13 cellular contexts compared by ENCODE assay signal in the genomic region with DNA sequence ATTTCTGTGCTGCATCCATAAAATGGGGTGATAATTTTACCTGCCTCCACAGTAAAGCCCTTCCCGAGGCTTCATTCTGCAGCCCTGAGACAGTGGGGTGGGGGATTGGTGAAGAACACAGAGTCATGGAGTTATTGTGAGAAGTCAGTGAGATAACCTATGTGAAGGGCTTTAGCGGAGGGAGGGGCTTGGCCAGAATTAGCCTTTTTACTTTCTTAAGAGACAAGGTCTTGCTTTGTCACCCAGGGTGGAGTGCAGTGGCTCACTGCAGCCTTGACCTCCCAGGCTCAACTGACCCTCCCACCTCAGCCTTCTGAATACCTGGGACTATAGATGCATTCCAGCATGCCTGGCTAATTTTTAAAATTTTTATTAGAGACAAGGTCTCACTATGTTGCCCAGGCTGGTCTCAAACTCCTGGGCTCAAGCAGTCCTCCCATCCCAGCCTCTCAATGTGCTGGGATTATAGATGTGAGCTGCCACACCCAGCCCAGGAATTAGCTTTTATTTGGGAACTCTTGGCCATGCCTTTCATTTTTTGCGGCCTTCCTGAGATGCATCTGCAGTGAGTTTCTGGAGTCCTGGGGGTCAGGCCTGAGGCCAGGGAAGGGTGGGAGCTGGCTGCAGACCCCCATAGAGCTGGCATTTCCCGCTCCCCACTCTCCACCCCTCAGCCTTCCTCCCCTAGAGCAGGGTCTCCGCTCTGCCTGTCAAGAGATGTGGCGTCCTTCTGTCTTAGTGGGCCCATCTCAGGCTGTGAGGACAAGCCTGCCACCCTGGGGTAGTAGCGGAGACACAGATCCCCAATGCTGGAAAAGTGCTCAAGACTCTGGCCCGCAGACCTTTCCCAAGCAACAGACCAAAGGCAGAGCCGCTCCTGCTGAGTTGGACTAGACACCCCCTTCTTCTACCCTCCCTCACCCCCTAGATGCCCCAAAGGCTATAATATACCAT.
DNase-seq lines count a peak whose midpoint lies in the region; ATAC-seq, FAIRE-seq and TF ChIP-seq lines count a peak whose summit lies in the region.
"Had no signal": no experiment of that assay in that cellular context is flagged by ENCODE, and none has a peak within 500 bp of the region (broad histone marks: within the 10 kb centered on the region; RNA-seq: fewer than 3 reads in every experiment).

No MANE protein-coding gene starts in this region.

- H3K4me3 ChIP-seq in astrocyte (ENCODE audit: insufficient read depth, low read depth, low read length), result no peak overlapping the region
- no peak overlapping the region for H3K4me3 ChIP-seq in muscle layer of colon (ENCODE audit: low read depth in 1 of 2, low read length in 2 of 2)
- no peak overlapping the region for H3K4me3 ChIP-seq in thyroid gland (replicated peaks in 1 of 3)

- H3K9ac ChIP-seq in astrocyte (ENCODE audit: low read length) (peak overlapping the region; percentile 75), muscle layer of colon (ENCODE audit: low read length) (peak overlapping the region; percentile 40)

- no peak for ATAC-seq in activated T-cell treated with anti-CD3 and anti-CD28 coated beads, Interleukin-2, amount 50 U/mL, for 72 hours (replicated peaks in 1 of 2)
- ATAC-seq in GM21529 (IDR thresholded peaks at IDR 0.05; ENCODE audit: unreplicated experiment), result no peak

- H3K9me3 ChIP-seq in astrocyte (ENCODE audit: insufficient read depth, low read depth, low read length), result no peaks in the 10 kb centered on the region
- no peaks in the 10 kb centered on the region for H3K9me3 ChIP-seq in muscle layer of colon (ENCODE audit: low read length)
- H3K9me3 ChIP-seq in thyroid gland, result no peaks in the 10 kb centered on the region

- H3K27ac ChIP-seq in astrocyte (ENCODE audit: low read depth, low read length) (peak overlapping the region; percentile 70), muscle layer of colon (ENCODE audit: low read depth, low read length) (peak overlapping the region; percentile 71), thyroid gland (peak overlapping the region; percentile 94 to 99 (median 95))

- H4K20me1 ChIP-seq in astrocyte (ENCODE audit: insufficient read depth, low read length), result peaks cover 11% of the 10 kb centered on the region

- in situ Hi-C loops in ACHN (cut with HindIII; ENCODE audit: low pct_ligation_motif_present, low pct_unique_long_range_greater_than_20kb, low sequenced_read_pairs), result no loop called here

- peaks cover 59% of the 10 kb centered on the region for H3K4me1 Mint-ChIP-seq in activated T-cell treated with anti-CD3 and anti-CD28 coated beads, Interleukin-2, amount 50 U/mL, for 24 hours (ENCODE audit: low read depth)
- H3K4me1 Mint-ChIP-seq in activated T-cell treated with anti-CD3 and anti-CD28 coated beads, Interleukin-2, amount 50 U/mL, for 72 hours (ENCODE audit: low read depth), result peaks cover 41% of the 10 kb centered on the region
- H3K4me1 Mint-ChIP-seq in astrocyte (ENCODE audit: low read depth, unreplicated experiment), result peaks cover 33% of the 10 kb centered on the region

- no peak for FAIRE-seq in astrocyte (lab: Jason Lieb, UNC)
- FAIRE-seq: GM12891 had no signal

- no peak for DNase-seq in activated T-cell treated with anti-CD3 and anti-CD28 coated beads, Interleukin-2, amount 50 U/mL, for 24 hours
- no peak for DNase-seq in activated T-cell treated with anti-CD3 and anti-CD28 coated beads, Interleukin-2, amount 50 U/mL, for 72 hours
- DNase-seq in astrocyte (ENCODE audit: low read depth) (no peak), thyroid gland (no peak), NCI-H524 treated with DMSO at 0.1 percent for 48 hours (lab: John Stamatoyannopoulos, UW) (no peak), ACHN (no peak)
- DNase-seq: activated B cell treated with CpG ODN at 0.5 μM for 24 hours, AML-193, HCEC 1CT, NCI-H748 treated with DMSO at 0.1 percent for 48 hours had no signal

- TF ChIP-seq POLR2A in thyroid gland (IDR thresholded peaks at IDR 0.05), result no peak

- no peaks in the 10 kb centered on the region for H3K9me3 Mint-ChIP-seq in activated T-cell treated with anti-CD3 and anti-CD28 coated beads, Interleukin-2, amount 50 U/mL, for 24 hours
- no peaks in the 10 kb centered on the region for H3K9me3 Mint-ChIP-seq in activated T-cell treated with anti-CD3 and anti-CD28 coated beads, Interleukin-2, amount 50 U/mL, for 72 hours
- H3K9me3 Mint-ChIP-seq in astrocyte (ENCODE audit: unreplicated experiment), result no peaks in the 10 kb centered on the region
- H3K9me3 Mint-ChIP-seq: activated B cell treated with CpG ODN at 0.5 μM for 24 hours had no signal

- H3K79me2 ChIP-seq in astrocyte (ENCODE audit: insufficient read depth, low read length), result peaks cover 80% of the 10 kb centered on the region

- no peak for TF ChIP-seq CTCF in astrocyte (IDR thresholded peaks at IDR 0.05; ENCODE audit: insufficient read depth, low read depth, low read length)
- TF ChIP-seq CTCF in thyroid gland (IDR thresholded peaks at IDR 0.05), result no peak

- H3K4me2 ChIP-seq in astrocyte (ENCODE audit: low read length), result peak overlapping the region; percentile 76

- peaks cover 2% of the 10 kb centered on the region for H3K36me3 Mint-ChIP-seq in activated T-cell treated with anti-CD3 and anti-CD28 coated beads, Interleukin-2, amount 50 U/mL, for 24 hours (ENCODE audit: low read depth)
- no peaks in the 10 kb centered on the region for H3K36me3 Mint-ChIP-seq in activated T-cell treated with anti-CD3 and anti-CD28 coated beads, Interleukin-2, amount 50 U/mL, for 72 hours (ENCODE audit: insufficient read depth in 2 of 2)
- peaks cover 17% of the 10 kb centered on the region for H3K36me3 Mint-ChIP-seq in astrocyte (ENCODE audit: low read depth, unreplicated experiment)

- no peak overlapping the region for H2AFZ ChIP-seq in astrocyte (ENCODE audit: low read depth, low read length)

- 95 to 97% methylated on average over 5 to 9 of the region's 9 CpGs for WGBS in thyroid gland, 2 donors

- H3K4me3 Mint-ChIP-seq in activated T-cell treated with anti-CD3 and anti-CD28 coated beads, Interleukin-2, amount 50 U/mL, for 24 hours, result no peak overlapping the region
- H3K4me3 Mint-ChIP-seq in activated T-cell treated with anti-CD3 and anti-CD28 coated beads, Interleukin-2, amount 50 U/mL, for 72 hours, result no peak overlapping the region
- H3K4me3 Mint-ChIP-seq in astrocyte (ENCODE audit: unreplicated experiment), result no peak overlapping the region
- H3K4me3 Mint-ChIP-seq: activated B cell treated with CpG ODN at 0.5 μM for 24 hours had no signal

- H3K27me3 ChIP-seq in astrocyte (ENCODE audit: insufficient read depth, low read length), result no peaks in the 10 kb centered on the region
- H3K27me3 ChIP-seq in muscle layer of colon (ENCODE audit: control insufficient read depth in 1 of 2, insufficient read depth in 2 of 2, low read length in 2 of 2), result no peaks in the 10 kb centered on the region
- no peaks in the 10 kb centered on the region for H3K27me3 ChIP-seq in thyroid gland

- H3K36me3 ChIP-seq in astrocyte (ENCODE audit: insufficient read depth, low read length), result peaks cover 3% of the 10 kb centered on the region
- H3K36me3 ChIP-seq in muscle layer of colon (ENCODE audit: insufficient read depth, low read length), result peaks cover 24% of the 10 kb centered on the region
- peaks cover 0 to 2% of the 10 kb centered on the region in 2 donors for H3K36me3 ChIP-seq in thyroid gland

- intact Hi-C loops in thyroid gland (cut with DNase I), result loop anchor here (5.0 kb wide), 1 partner anchor 178 kb away; no protein-coding TSS in a partner anchor

- peaks cover 80% of the 10 kb centered on the region for H3K4me1 ChIP-seq in astrocyte (ENCODE audit: insufficient read depth, low read length)
- peaks cover 98% of the 10 kb centered on the region for H3K4me1 ChIP-seq in muscle layer of colon (ENCODE audit: insufficient read depth, low read length)
- H3K4me1 ChIP-seq in thyroid gland, result peaks cover 78 to 86% of the 10 kb centered on the region in 2 donors

- H3K27ac Mint-ChIP-seq in activated T-cell treated with anti-CD3 and anti-CD28 coated beads, Interleukin-2, amount 50 U/mL, for 24 hours, result peak overlapping the region; percentile 37
- no peak overlapping the region for H3K27ac Mint-ChIP-seq in activated T-cell treated with anti-CD3 and anti-CD28 coated beads, Interleukin-2, amount 50 U/mL, for 72 hours
- peak overlapping the region; percentile 54 for H3K27ac Mint-ChIP-seq in astrocyte (ENCODE audit: unreplicated experiment)
- H3K27ac Mint-ChIP-seq: activated B cell treated with CpG ODN at 0.5 μM for 24 hours had no signal

- no peaks in the 10 kb centered on the region for H3K27me3 Mint-ChIP-seq in activated T-cell treated with anti-CD3 and anti-CD28 coated beads, Interleukin-2, amount 50 U/mL, for 24 hours
- no peaks in the 10 kb centered on the region for H3K27me3 Mint-ChIP-seq in activated T-cell treated with anti-CD3 and anti-CD28 coated beads, Interleukin-2, amount 50 U/mL, for 72 hours (ENCODE audit: low read depth)
- H3K27me3 Mint-ChIP-seq in astrocyte (ENCODE audit: low read depth, unreplicated experiment), result no peaks in the 10 kb centered on the region
